1 cellular context compared by ENCODE assay signal in genomic region chr7:44150466-44150832, GRCh38.
TF ChIP-seq lines count a peak whose summit lies in the region.

No MANE protein-coding gene starts in this region.

TF ChIP-seq in SK-N-SH, 30 proteins besides CTCF, POLR2A, EP300 and RAD21 (continued from another document):
- TF ChIP-seq REST (IDR thresholded peaks at IDR 0.05; ENCODE audit: low read depth, low read length), result no peak
